In the genomic region with DNA sequence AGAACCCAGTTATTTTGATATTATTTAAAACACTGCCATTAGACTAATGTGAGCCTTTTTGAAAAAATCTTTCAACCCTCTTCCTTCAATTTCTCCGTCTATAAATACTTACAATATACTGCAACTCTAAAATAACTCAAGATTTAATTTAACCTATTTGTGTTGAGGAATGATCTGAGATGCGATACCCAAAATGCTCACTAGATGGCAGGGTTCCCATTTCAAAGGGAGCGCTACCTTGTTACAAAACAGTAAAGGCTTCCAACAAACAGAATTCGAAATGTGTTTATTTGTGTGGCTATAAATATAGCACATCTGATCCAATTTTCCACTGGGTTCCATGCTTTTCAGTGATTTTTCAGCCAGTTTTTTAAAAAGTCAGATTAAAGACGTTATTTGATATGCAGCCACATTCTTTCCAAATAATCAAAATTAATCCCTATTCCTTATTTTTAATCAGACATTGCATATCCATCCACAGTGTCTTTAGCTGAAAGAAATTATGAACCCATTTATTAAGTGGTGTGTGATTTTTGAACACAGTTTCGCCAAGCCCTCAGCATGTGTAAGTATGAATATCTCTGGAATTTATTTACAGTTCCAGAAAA, we compare ENCODE assay signal across 8 cellular contexts.
DNase-seq lines count a peak whose midpoint lies in the region; ATAC-seq and TF ChIP-seq lines count a peak whose summit lies in the region.

No MANE protein-coding gene starts in this region.

- H3K27me3 ChIP-seq in AG04450 (ENCODE audit: control insufficient read depth, insufficient read depth, low read length): no peaks in the 10 kb centered on the region

- no peak overlapping the region for H3K27ac Mint-ChIP-seq in activated T-helper 1 cell treated with anti-CD3 and anti-CD28 coated beads, Interleukin-12 subunit alpha, Interleukin-12 subunit beta, Interleukin-2, Interleukin-4 antibody, amounts not matched to agents 30 ng/mL and 10 ng/mL and 1 ng/mL, durations not matched to agents 14 hours and 24 hours and 36 hours
- no peak overlapping the region for H3K27ac Mint-ChIP-seq in progenitor cell of endocrine pancreas

- no peaks in the 10 kb centered on the region for H3K9me3 Mint-ChIP-seq in activated T-helper 1 cell treated with anti-CD3 and anti-CD28 coated beads, Interleukin-12 subunit alpha, Interleukin-12 subunit beta, Interleukin-2, Interleukin-4 antibody, amounts not matched to agents 30 ng/mL and 10 ng/mL and 1 ng/mL, durations not matched to agents 14 hours and 24 hours and 36 hours
- H3K9me3 Mint-ChIP-seq in progenitor cell of endocrine pancreas (ENCODE audit: low read depth): no peaks in the 10 kb centered on the region

- ATAC-seq in HG02981 (IDR thresholded peaks at IDR 0.05; ENCODE audit: unreplicated experiment): peak; percentile 68

- intact Hi-C loops in activated T-helper 1 cell treated with anti-CD3 and anti-CD28 coated beads, Interleukin-12 subunit alpha, Interleukin-12 subunit beta, Interleukin-2, Interleukin-4 antibody, amounts not matched to agents 30 ng/mL and 10 ng/mL and 1 ng/mL, durations not matched to agents 14 hours and 24 hours and 36 hours (cut with micrococcal nuclease): loop anchor here (1.0 to 10.0 kb wide), 2 partner anchors 1565 to 1996 kb away; partner anchors contain the start of gene SLIT2

- H3K27ac ChIP-seq in AG04450 (ENCODE audit: low read depth, low read length): no peak overlapping the region

- DNase-seq in AG04450 (ENCODE audit: low read depth, low spot score) (peak; percentile 47), GM12865 (ENCODE audit: low read depth) (peak; percentile 72), NCI-H526 treated with DMSO at 0.1 percent for 48 hours (lab: John Stamatoyannopoulos, UW) (peak; percentile 42), glomerular visceral epithelial cell (ENCODE audit: extremely low spot score) (peak; percentile 62), progenitor cell of endocrine pancreas (ENCODE audit: low spot score, unreplicated experiment) (peak; percentile 56), COLO829 (ENCODE audit: low spot score) (no peak)
- DNase-seq in activated T-helper 1 cell treated with anti-CD3 and anti-CD28 coated beads, Interleukin-12 subunit alpha, Interleukin-12 subunit beta, Interleukin-2, Interleukin-4 antibody, amounts not matched to agents 30 ng/mL and 10 ng/mL and 1 ng/mL, durations not matched to agents 14 hours and 24 hours and 36 hours (ENCODE audit: low spot score): peak; percentile 3

- H3K36me3 Mint-ChIP-seq in activated T-helper 1 cell treated with anti-CD3 and anti-CD28 coated beads, Interleukin-12 subunit alpha, Interleukin-12 subunit beta, Interleukin-2, Interleukin-4 antibody, amounts not matched to agents 30 ng/mL and 10 ng/mL and 1 ng/mL, durations not matched to agents 14 hours and 24 hours and 36 hours (ENCODE audit: low read depth): no peaks in the 10 kb centered on the region
- no peaks in the 10 kb centered on the region for H3K36me3 Mint-ChIP-seq in progenitor cell of endocrine pancreas (ENCODE audit: insufficient read depth)

- peak; percentile 88 for TF ChIP-seq CTCF in AG04450 (IDR thresholded peaks at IDR 0.05; ENCODE audit: low read depth, low read length)
- TF ChIP-seq CTCF in GM12865 (IDR thresholded peaks at IDR 0.05; ENCODE audit: insufficient read depth, low read depth, low read length, missing control alignments): peak; percentile 71
- TF ChIP-seq CTCF in progenitor cell of endocrine pancreas (IDR thresholded peaks at IDR 0.05; ENCODE audit: unreplicated experiment): peak; percentile 91

- CTCF ChIA-PET in AG04450 (lab: Charles Lee): no interaction called here

- H3K9me3 ChIP-seq in AG04450 (ENCODE audit: control insufficient read depth, insufficient read depth, low read length): no peaks in the 10 kb centered on the region

- POLR2A ChIA-PET in AG04450 (lab: Yijun Ruan, JAX): no interaction called here

- no peak overlapping the region for H3K4me3 ChIP-seq in AG04450 (ENCODE audit: low read depth, low read length)
- H3K4me3 ChIP-seq in GM12865 (ENCODE audit: low read depth, low read length): no peak overlapping the region

- H3K4me3 Mint-ChIP-seq in activated T-helper 1 cell treated with anti-CD3 and anti-CD28 coated beads, Interleukin-12 subunit alpha, Interleukin-12 subunit beta, Interleukin-2, Interleukin-4 antibody, amounts not matched to agents 30 ng/mL and 10 ng/mL and 1 ng/mL, durations not matched to agents 14 hours and 24 hours and 36 hours: no peak overlapping the region
- H3K4me3 Mint-ChIP-seq in progenitor cell of endocrine pancreas (ENCODE audit: low read depth): no peak overlapping the region

- H3K27me3 Mint-ChIP-seq in activated T-helper 1 cell treated with anti-CD3 and anti-CD28 coated beads, Interleukin-12 subunit alpha, Interleukin-12 subunit beta, Interleukin-2, Interleukin-4 antibody, amounts not matched to agents 30 ng/mL and 10 ng/mL and 1 ng/mL, durations not matched to agents 14 hours and 24 hours and 36 hours (ENCODE audit: insufficient read depth): peaks cover 3% of the 10 kb centered on the region
- peaks cover 4% of the 10 kb centered on the region for H3K27me3 Mint-ChIP-seq in progenitor cell of endocrine pancreas

- no peaks in the 10 kb centered on the region for H3K4me1 Mint-ChIP-seq in activated T-helper 1 cell treated with anti-CD3 and anti-CD28 coated beads, Interleukin-12 subunit alpha, Interleukin-12 subunit beta, Interleukin-2, Interleukin-4 antibody, amounts not matched to agents 30 ng/mL and 10 ng/mL and 1 ng/mL, durations not matched to agents 14 hours and 24 hours and 36 hours (ENCODE audit: low read depth)
- peaks cover 34% of the 10 kb centered on the region for H3K4me1 Mint-ChIP-seq in progenitor cell of endocrine pancreas (ENCODE audit: low read depth)
